ENCODE assay signal across 30 cellular contexts in the genomic region with DNA sequence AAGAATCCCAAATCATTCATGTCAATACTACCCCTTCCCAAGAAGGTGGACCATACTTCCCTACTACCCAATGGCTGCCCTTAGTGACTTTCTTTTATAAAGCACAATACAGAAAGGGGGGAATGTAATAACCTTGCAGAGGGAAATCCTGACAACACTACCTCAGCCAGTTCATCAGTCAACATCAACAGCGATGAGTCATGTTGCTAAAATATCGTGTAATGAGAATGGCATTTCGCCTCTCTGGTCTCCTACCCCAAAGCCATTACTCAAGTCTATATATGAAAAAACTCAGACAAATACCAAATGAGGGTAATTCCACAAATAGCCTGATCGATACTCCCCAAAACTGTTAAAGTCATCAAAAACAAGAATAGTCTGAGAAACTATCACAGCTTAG. TPM values are rescaled to one million over a fixed set of nuclear protein-coding genes. Genes with fewer than 3 reads are reported as not detected.
A peak's percentile ranks its signal among the peaks of the same experiment; 100 is the strongest.
DNase-seq lines count a peak whose midpoint lies in the region; ATAC-seq, FAIRE-seq and TF ChIP-seq lines count a peak whose summit lies in the region.
"Had no signal": no experiment of that assay in that cellular context is flagged by ENCODE, and none has a peak within 500 bp of the region (broad histone marks: within the 10 kb centered on the region; RNA-seq: fewer than 3 reads in every experiment).

No MANE protein-coding gene starts in this region.

- no peak overlapping the region for H3K4me3 ChIP-seq in astrocyte (ENCODE audit: insufficient read depth, low read depth, low read length)
- H3K4me3 ChIP-seq in naive thymus-derived CD4-positive, alpha-beta T cell (ENCODE audit: low read length), result no peak overlapping the region
- H3K4me3 ChIP-seq: BLaER1, coronary artery, heart right ventricle, left lung, right lobe of liver, upper lobe of left lung had no signal

- H3K27ac ChIP-seq in astrocyte (ENCODE audit: low read depth, low read length) (no peak overlapping the region), foreskin keratinocyte (no peak overlapping the region)
- H3K27ac ChIP-seq in naive thymus-derived CD4-positive, alpha-beta T cell (ENCODE audit: low read depth, low read length), result no peak overlapping the region
- H3K27ac ChIP-seq: BLaER1, coronary artery, heart right ventricle, left lung, parathyroid adenoma, right lobe of liver, upper lobe of left lung had no signal

- ATAC-seq in foreskin keratinocyte (peak; percentile 64), HG03159 (IDR thresholded peaks at IDR 0.05; ENCODE audit: unreplicated experiment) (no peak), GM21737 (IDR thresholded peaks at IDR 0.05; ENCODE audit: unreplicated experiment) (no peak)
- no peak for ATAC-seq in naive thymus-derived CD4-positive, alpha-beta T cell
- ATAC-seq: heart right ventricle, left lung, right lobe of liver had no signal

- H3K9me3 Mint-ChIP-seq in astrocyte (ENCODE audit: unreplicated experiment), result no peaks in the 10 kb centered on the region
- H3K9me3 Mint-ChIP-seq in naive thymus-derived CD4-positive, alpha-beta T cell, result peaks cover 0 to 2% (median 0%) of the 10 kb centered on the region in 11 donors
- H3K9me3 Mint-ChIP-seq: activated naive CD8-positive, alpha-beta T cell treated with anti-CD3 and anti-CD28 coated beads, Interleukin-2, amount 10 ng/mL, durations not matched to agents 7 days and 5 days; activated T-helper 2 cell treated with anti-CD3 and anti-CD28 coated beads, Interferon-gamma antibody, Interleukin-2, Interleukin-4, amounts not matched to agents 10 μg/mL and 5 μg/mL and 100 μg/mL, durations not matched to agents 14 hours and 24 hours and 36 hours had no signal

- H3K27me3 ChIP-seq in astrocyte (ENCODE audit: insufficient read depth, low read length), result no peaks in the 10 kb centered on the region
- H3K27me3 ChIP-seq in foreskin keratinocyte, result no peaks in the 10 kb centered on the region
- no peaks in the 10 kb centered on the region for H3K27me3 ChIP-seq in naive thymus-derived CD4-positive, alpha-beta T cell (ENCODE audit: control insufficient read depth in 2 of 2, insufficient read depth in 2 of 2, low read length in 2 of 2)
- H3K27me3 ChIP-seq: BLaER1, left lung, right lobe of liver, upper lobe of left lung had no signal

- peak; percentile 70 for DNase-seq in A172 (ENCODE audit: low spot score)
- peak; percentile 14 for DNase-seq in HTR-8/SVneo (ENCODE audit: insufficient read length, low spot score)
- peak; percentile 22 for DNase-seq in astrocyte (ENCODE audit: low read depth)
- DNase-seq in foreskin keratinocyte, result peak; percentile 10 to 33
- no peak for DNase-seq in T-helper 1 cell
- DNase-seq in naive thymus-derived CD4-positive, alpha-beta T cell, result no peak
- DNase-seq: activated B cell treated with CpG ODN at 0.5 μM for 24 hours; activated CD4-positive, alpha-beta T cell treated with anti-CD3 and anti-CD28 coated beads, Interleukin-2, amount 50 U/mL, for 4 hours; activated CD8-positive, alpha-beta memory T cell treated with anti-CD3 and anti-CD28 coated beads, Interleukin-2, amount 50 U/mL, for 48 hours; activated naive CD8-positive, alpha-beta T cell treated with anti-CD3 and anti-CD28 coated beads, Interleukin-2, amount 10 ng/mL, durations not matched to agents 7 days and 5 days; Calu3; H7; heart right ventricle; left lung; midbrain; NCI-H187 treated with DMSO at 0.1 percent for 48 hours; NCI-H774; nephron progenitor cell; right lobe of liver; stimulated activated CD4-positive, alpha-beta T cell treated with anti-CD3 and anti-CD28 coated beads, Interleukin-15, amount 100 ng/mL, for 24 hours; upper lobe of left lung had no signal

- peaks cover 10% of the 10 kb centered on the region for H3K4me1 Mint-ChIP-seq in astrocyte (ENCODE audit: low read depth, unreplicated experiment)
- H3K4me1 Mint-ChIP-seq in naive thymus-derived CD4-positive, alpha-beta T cell, result peaks cover 0 to 7% (median 0%) of the 10 kb centered on the region in 7 donors
- H3K4me1 Mint-ChIP-seq: activated B cell treated with CpG ODN at 0.5 μM for 24 hours, brain, nephron progenitor cell had no signal

- H3K79me2 ChIP-seq in astrocyte (ENCODE audit: insufficient read depth, low read length), result no peaks in the 10 kb centered on the region
- H3K79me2 ChIP-seq: parathyroid adenoma had no signal

- H3K4me3 Mint-ChIP-seq in astrocyte (ENCODE audit: unreplicated experiment), result no peak overlapping the region
- no peak overlapping the region for H3K4me3 Mint-ChIP-seq in naive thymus-derived CD4-positive, alpha-beta T cell
- H3K4me3 Mint-ChIP-seq: activated B cell treated with CpG ODN at 0.5 μM for 24 hours; activated naive CD8-positive, alpha-beta T cell treated with anti-CD3 and anti-CD28 coated beads, Interleukin-2, amount 10 ng/mL, durations not matched to agents 7 days and 5 days; brain; nephron progenitor cell had no signal

- no peaks in the 10 kb centered on the region for H3K27me3 Mint-ChIP-seq in astrocyte (ENCODE audit: low read depth, unreplicated experiment)
- peaks cover 0 to 41% (median 9%) of the 10 kb centered on the region in 5 donors for H3K27me3 Mint-ChIP-seq in naive thymus-derived CD4-positive, alpha-beta T cell
- H3K27me3 Mint-ChIP-seq: activated B cell treated with CpG ODN at 0.5 μM for 24 hours, brain had no signal

- no peaks in the 10 kb centered on the region for H3K4me1 ChIP-seq in astrocyte (ENCODE audit: insufficient read depth, low read length)
- H3K4me1 ChIP-seq in foreskin keratinocyte, result no peaks in the 10 kb centered on the region
- H3K4me1 ChIP-seq in naive thymus-derived CD4-positive, alpha-beta T cell (ENCODE audit: control insufficient read depth in 2 of 2, insufficient read depth in 2 of 2, low read length in 2 of 2), result no peaks in the 10 kb centered on the region
- H3K4me1 ChIP-seq: BLaER1, heart right ventricle, left lung, parathyroid adenoma, right lobe of liver, upper lobe of left lung had no signal

- no peak overlapping the region for H3K9ac ChIP-seq in astrocyte (ENCODE audit: low read length)
- H3K9ac ChIP-seq: BLaER1, parathyroid adenoma had no signal

- intact Hi-C loops in naive thymus-derived CD4-positive, alpha-beta T cell (cut with micrococcal nuclease), result no loop called here

- H3K9me3 ChIP-seq in astrocyte (ENCODE audit: insufficient read depth, low read depth, low read length), result no peaks in the 10 kb centered on the region
- no peaks in the 10 kb centered on the region for H3K9me3 ChIP-seq in naive thymus-derived CD4-positive, alpha-beta T cell (ENCODE audit: control insufficient read depth in 2 of 3, low read length in 3 of 3)
- H3K9me3 ChIP-seq: BLaER1, heart right ventricle, left lung, right lobe of liver, upper lobe of left lung had no signal

- no peaks in the 10 kb centered on the region for H4K20me1 ChIP-seq in astrocyte (ENCODE audit: insufficient read depth, low read length)
- H4K20me1 ChIP-seq: BLaER1 had no signal

- no peaks in the 10 kb centered on the region for H3K36me3 ChIP-seq in astrocyte (ENCODE audit: insufficient read depth, low read length)
- H3K36me3 ChIP-seq in naive thymus-derived CD4-positive, alpha-beta T cell (ENCODE audit: control insufficient read depth in 2 of 3, insufficient read depth in 3 of 3, low read length in 3 of 3), result no peaks in the 10 kb centered on the region
- H3K36me3 ChIP-seq: BLaER1, heart right ventricle, left lung, right lobe of liver, upper lobe of left lung had no signal

- POLR2A ChIA-PET in naive thymus-derived CD4-positive, alpha-beta T cell (lab: Charles Lee), result no interaction called here

- H3K4me2 ChIP-seq in astrocyte (ENCODE audit: low read length), result no peak overlapping the region
- H3K4me2 ChIP-seq: BLaER1 had no signal

- no peak overlapping the region for H2AFZ ChIP-seq in astrocyte (ENCODE audit: low read depth, low read length)
- H2AFZ ChIP-seq: parathyroid adenoma had no signal

- FAIRE-seq in HTR-8/SVneo (lab: Jason Lieb, UNC) (no peak), astrocyte (lab: Jason Lieb, UNC) (no peak)
- FAIRE-seq: G401.6 had no signal

- H3K36me3 Mint-ChIP-seq in astrocyte (ENCODE audit: low read depth, unreplicated experiment), result no peaks in the 10 kb centered on the region
- H3K36me3 Mint-ChIP-seq in naive thymus-derived CD4-positive, alpha-beta T cell, result no peaks in the 10 kb centered on the region
- H3K36me3 Mint-ChIP-seq: activated naive CD8-positive, alpha-beta T cell treated with anti-CD3 and anti-CD28 coated beads, Interleukin-2, amount 10 ng/mL, durations not matched to agents 7 days and 5 days; brain had no signal

- CTCF ChIA-PET in naive thymus-derived CD4-positive, alpha-beta T cell (lab: Charles Lee), result no interaction called here

- TF ChIP-seq CTCF in astrocyte (IDR thresholded peaks at IDR 0.05; ENCODE audit: insufficient read depth, low read depth, low read length) (no peak), foreskin keratinocyte (conservative IDR thresholded peaks at IDR 0.05) (no peak)

- no peak overlapping the region for H3K27ac Mint-ChIP-seq in astrocyte (ENCODE audit: unreplicated experiment)
- H3K27ac Mint-ChIP-seq in naive thymus-derived CD4-positive, alpha-beta T cell, result no peak overlapping the region
- H3K27ac Mint-ChIP-seq: activated B cell treated with CpG ODN at 0.5 μM for 24 hours; activated naive CD8-positive, alpha-beta T cell treated with anti-CD3 and anti-CD28 coated beads, Interleukin-2, amount 10 ng/mL, durations not matched to agents 7 days and 5 days; activated T-helper 2 cell treated with anti-CD3 and anti-CD28 coated beads, Interferon-gamma antibody, Interleukin-2, Interleukin-4, amounts not matched to agents 10 μg/mL and 5 μg/mL and 100 μg/mL, durations not matched to agents 14 hours and 24 hours and 36 hours; brain; nephron progenitor cell had no signal

RNA-seq across cellular contexts. Expression of gene MAGEA8, which starts 3.3 kb away (rescaled TPM):
- not detected in 2 replicates for total RNA-seq in A172 (2014; rRNA removed; shearing (Covaris generic))
- total RNA-seq in astrocyte, result not detected in 2 replicates
- not detected in 2 replicates for total RNA-seq in foreskin keratinocyte
- polyA plus RNA-seq in foreskin keratinocyte, result not detected in 2 replicates
- not detected for total RNA-seq in naive thymus-derived CD4-positive, alpha-beta T cell
- polyA plus RNA-seq in naive thymus-derived CD4-positive, alpha-beta T cell, result not detected
- total RNA-seq: activated B cell treated with CpG ODN at 0.5 μM for 24 hours; activated naive CD8-positive, alpha-beta T cell treated with anti-CD3 and anti-CD28 coated beads, Interleukin-2, amount 10 ng/mL, durations not matched to agents 7 days and 5 days; activated T-helper 2 cell treated with anti-CD3 and anti-CD28 coated beads, Interferon-gamma antibody, Interleukin-2, Interleukin-4, amounts not matched to agents 10 μg/mL and 5 μg/mL and 100 μg/mL, durations not matched to agents 14 hours and 24 hours and 36 hours; Calu3; H7; heart right ventricle; left lung; OCI-LY7; right lobe of liver; upper lobe of left lung had no signal
- polyA plus RNA-seq: heart right ventricle had no signal

RNA-seq across cellular contexts. Expression of gene HSFX4, which starts 51.7 kb away (rescaled TPM):
- total RNA-seq in A172 (2014; rRNA removed; shearing (Covaris generic)), result not detected in 2 replicates
- total RNA-seq in astrocyte, result not detected in 2 replicates
- total RNA-seq in foreskin keratinocyte, result not detected in 2 replicates
- not detected in 2 replicates for polyA plus RNA-seq in foreskin keratinocyte
- total RNA-seq in naive thymus-derived CD4-positive, alpha-beta T cell, result not detected
- polyA plus RNA-seq in naive thymus-derived CD4-positive, alpha-beta T cell, result not detected
- total RNA-seq: activated B cell treated with CpG ODN at 0.5 μM for 24 hours; activated naive CD8-positive, alpha-beta T cell treated with anti-CD3 and anti-CD28 coated beads, Interleukin-2, amount 10 ng/mL, durations not matched to agents 7 days and 5 days; activated T-helper 2 cell treated with anti-CD3 and anti-CD28 coated beads, Interferon-gamma antibody, Interleukin-2, Interleukin-4, amounts not matched to agents 10 μg/mL and 5 μg/mL and 100 μg/mL, durations not matched to agents 14 hours and 24 hours and 36 hours; Calu3; H7; heart right ventricle; left lung; OCI-LY7; right lobe of liver; upper lobe of left lung had no signal

Comparison
In these comparisons a context has a peak if more than half of its experiments do, and no peak if none do; other contexts are left out.
1. DNase-seq: peak in A172 (single experiment), HTR-8/SVneo (single experiment), astrocyte (single experiment) and foreskin keratinocyte (2 of 2); none in T-helper 1 cell (0 of 5) and naive thymus-derived CD4-positive, alpha-beta T cell (0 of 9).